10 cellular contexts compared by ENCODE assay signal in the genomic region with DNA sequence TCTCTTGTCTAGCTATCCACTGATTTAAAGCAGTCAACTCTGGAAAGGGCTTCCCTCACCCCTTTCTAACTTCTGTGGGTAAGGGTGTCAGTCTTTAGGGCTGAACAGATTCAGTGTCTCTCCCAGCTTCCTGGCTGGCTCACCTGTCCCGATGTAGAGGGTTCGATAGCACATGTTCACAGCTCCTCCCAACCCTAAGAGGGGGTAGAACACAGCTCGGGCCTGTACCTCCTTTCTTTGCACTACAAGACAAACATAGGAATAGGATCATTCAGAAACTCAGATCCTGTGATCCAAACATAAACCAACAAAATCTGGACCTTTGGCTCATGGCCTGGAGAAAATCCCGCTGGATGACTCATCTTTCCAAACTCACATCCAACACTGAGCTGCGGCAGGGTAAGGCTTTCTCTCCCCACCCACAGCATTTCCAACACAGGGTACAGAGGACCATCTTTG. TPM values are rescaled to one million over a fixed set of nuclear protein-coding genes. Genes with fewer than 3 reads are reported as not detected.
A peak's percentile ranks its signal among the peaks of the same experiment; 100 is the strongest.
DNase-seq lines count a peak whose midpoint lies in the region; ATAC-seq and TF ChIP-seq lines count a peak whose summit lies in the region.
"Had no signal": no experiment of that assay in that cellular context is flagged by ENCODE, and none has a peak within 500 bp of the region (broad histone marks: within the 10 kb centered on the region; RNA-seq: fewer than 3 reads in every experiment).

No MANE protein-coding gene starts in this region.

- H3K36me3 Mint-ChIP-seq in activated naive CD8-positive, alpha-beta T cell treated with anti-CD3 and anti-CD28 coated beads for 36 hours = peaks cover 8% of the 10 kb centered on the region

- H3K9me3 Mint-ChIP-seq in activated naive CD8-positive, alpha-beta T cell treated with anti-CD3 and anti-CD28 coated beads for 36 hours = no peaks in the 10 kb centered on the region

- TF ChIP-seq CTCF in GM20000 (IDR thresholded peaks at IDR 0.05; ENCODE audit: extremely low read depth, missing control alignments) = no peak

- no peaks in the 10 kb centered on the region for H3K27me3 Mint-ChIP-seq in activated naive CD8-positive, alpha-beta T cell treated with anti-CD3 and anti-CD28 coated beads for 36 hours

- H3K27ac Mint-ChIP-seq in activated naive CD8-positive, alpha-beta T cell treated with anti-CD3 and anti-CD28 coated beads for 36 hours = peak overlapping the region; percentile 40

- DNase-seq in EH (ENCODE audit: low read depth) = peak; percentile 83
- DNase-seq in activated naive CD8-positive, alpha-beta T cell treated with anti-CD3 and anti-CD28 coated beads for 36 hours = no peak
- DNase-seq in foreskin melanocyte = peak; percentile 65
- peak; percentile 36 for DNase-seq in renal cortical epithelial cell (ENCODE audit: low read depth)
- DNase-seq in DMS53 (lab: John Stamatoyannopoulos, UW) = no peak
- no peak for DNase-seq in GM20000 (ENCODE audit: low spot score)
- DNase-seq: KBM-7, SHP77 treated with DMSO at 0.1 percent for 48 hours had no signal

- no peak for ATAC-seq in GM19452 (IDR thresholded peaks at IDR 0.05; ENCODE audit: unreplicated experiment)
- no peak for ATAC-seq in GM19397 (IDR thresholded peaks at IDR 0.05; ENCODE audit: unreplicated experiment)

- H3K4me3 Mint-ChIP-seq in activated naive CD8-positive, alpha-beta T cell treated with anti-CD3 and anti-CD28 coated beads for 36 hours = no peak overlapping the region

- H3K4me1 Mint-ChIP-seq in activated naive CD8-positive, alpha-beta T cell treated with anti-CD3 and anti-CD28 coated beads for 36 hours = no peaks in the 10 kb centered on the region

RNA-seq across cellular contexts. Expression of gene DHRS13, which starts 5.8 kb away (rescaled TPM):
- total RNA-seq in activated naive CD8-positive, alpha-beta T cell treated with anti-CD3 and anti-CD28 coated beads for 36 hours = 10 to 100 TPM; 31.8 to 34.1 TPM
- 8.0 and 16.5 TPM in 2 replicates for total RNA-seq in renal cortical epithelial cell

RNA-seq across cellular contexts. Expression of gene FLOT2, which starts 11.1 kb away (rescaled TPM):
- 10 to 100 TPM; 56.2 to 65.2 TPM for total RNA-seq in activated naive CD8-positive, alpha-beta T cell treated with anti-CD3 and anti-CD28 coated beads for 36 hours
- total RNA-seq in renal cortical epithelial cell = 62.7 and 158 TPM in 2 replicates

RNA-seq across cellular contexts. Expression of gene PHF12, which starts 42.6 kb away (rescaled TPM):
- 10 to 100 TPM; 41.4 to 45.7 TPM for total RNA-seq in activated naive CD8-positive, alpha-beta T cell treated with anti-CD3 and anti-CD28 coated beads for 36 hours
- 12.9 and 47.0 TPM in 2 replicates for total RNA-seq in renal cortical epithelial cell

RNA-seq across cellular contexts. Expression of gene ERAL1, which starts 53.9 kb away (rescaled TPM):
- 10 to 100 TPM; 77.6 to 80.4 TPM for total RNA-seq in activated naive CD8-positive, alpha-beta T cell treated with anti-CD3 and anti-CD28 coated beads for 36 hours
- total RNA-seq in renal cortical epithelial cell = 25.7 and 42.8 TPM in 2 replicates

Comparison
In these comparisons a context has a peak if more than half of its experiments do, and no peak if none do; other contexts are left out.
1. DNase-seq: peak in EH (single experiment), foreskin melanocyte (single experiment) and renal cortical epithelial cell (single experiment); none in activated naive CD8-positive, alpha-beta T cell treated with anti-CD3 and anti-CD28 coated beads for 36 hours (single experiment), DMS53 (single experiment) and GM20000 (single experiment).